10 cellular contexts compared by ENCODE assay signal in genomic region chr15:81146454-81146853, GRCh38. TPM values are rescaled to one million over a fixed set of nuclear protein-coding genes. Genes with fewer than 3 reads are reported as not detected.
"Had no signal": no experiment of that assay in that cellular context is flagged by ENCODE, and none has a peak within 500 bp of the region (broad histone marks: within the 10 kb centered on the region; RNA-seq: fewer than 3 reads in every experiment).

No MANE protein-coding gene starts in this region.

- H3K9ac ChIP-seq: GM23248 had no signal

- ATAC-seq: HCT116 had no signal

- FAIRE-seq: HTR-8/SVneo had no signal

- H3K4me1 ChIP-seq: HAP-1 had no signal

- H3K9me3 ChIP-seq: HAP-1 had no signal

- H3K36me3 ChIP-seq: HAP-1 had no signal

- H2AFZ ChIP-seq: GM23248 had no signal

- H3K4me3 ChIP-seq: GM23248, HAP-1 had no signal

- DNase-seq: GOT3, H7, HFFc6, IMR-90, KBM-7 had no signal

- H3K27ac ChIP-seq: GM23248 had no signal

RNA-seq across cellular contexts. Expression of gene CFAP161, which starts 12.4 kb away (rescaled TPM):
- total RNA-seq: GM23248, IMR-90 had no signal
- polyA plus RNA-seq: GM23248, IMR-90 had no signal

RNA-seq across cellular contexts. Expression of gene IL16, which starts 50.2 kb away (rescaled TPM):
- total RNA-seq: H7, HFFc6, HT-29 had no signal
